ENCODE assay signal across 14 cellular contexts in the genomic region with DNA sequence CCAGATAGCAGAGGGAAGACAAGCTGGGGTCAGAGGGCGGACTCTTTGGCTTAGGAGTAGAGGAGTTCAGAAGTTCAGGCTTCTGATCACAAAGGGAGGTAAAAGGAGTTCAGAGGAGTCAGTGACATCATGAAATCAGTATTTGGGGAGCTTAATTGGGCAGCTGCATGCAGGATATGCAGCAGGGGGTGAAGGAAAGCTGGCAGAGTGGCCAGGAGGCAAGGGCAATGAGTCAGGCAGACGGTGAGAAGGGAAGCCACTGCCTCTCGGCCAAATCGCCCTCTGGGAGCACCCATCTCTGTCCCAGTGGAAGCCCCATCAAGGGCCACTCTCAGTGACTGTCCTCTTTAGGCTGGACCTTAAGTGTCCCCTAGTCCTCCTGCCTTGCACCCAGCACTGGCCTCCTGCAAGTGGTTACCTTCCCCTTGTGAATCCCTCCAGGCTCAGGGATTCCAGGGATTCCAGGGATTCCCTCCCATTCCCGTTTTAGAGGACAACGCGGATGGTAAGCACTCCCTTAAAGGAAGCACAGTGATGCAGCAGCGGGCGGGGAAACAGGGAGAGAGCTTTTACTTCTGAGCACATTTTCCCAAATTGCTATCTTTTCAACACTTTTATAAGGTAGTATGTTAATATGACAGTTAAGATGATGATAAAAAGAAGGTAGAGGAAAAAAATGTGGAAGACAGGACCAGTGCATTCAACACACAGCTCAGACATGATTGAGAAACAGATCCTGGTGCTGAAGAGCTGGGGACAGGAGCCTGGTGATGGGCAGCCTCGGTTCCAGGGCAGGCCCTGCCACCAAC.
DNase-seq lines count a peak whose midpoint lies in the region; ATAC-seq and TF ChIP-seq lines count a peak whose summit lies in the region.
"Had no signal": no experiment of that assay in that cellular context is flagged by ENCODE, and none has a peak within 500 bp of the region (broad histone marks: within the 10 kb centered on the region; RNA-seq: fewer than 3 reads in every experiment).

No MANE protein-coding gene starts in this region.

- H3K36me3 Mint-ChIP-seq in osteocyte (ENCODE audit: unreplicated experiment) (peaks cover 1% of the 10 kb centered on the region), T-cell (no peaks in the 10 kb centered on the region)

- H3K27me3 Mint-ChIP-seq in osteocyte (ENCODE audit: unreplicated experiment): no peaks in the 10 kb centered on the region
- peaks cover 16 to 20% of the 10 kb centered on the region in 2 donors for H3K27me3 Mint-ChIP-seq in T-cell

- H3K9me3 Mint-ChIP-seq in osteocyte (ENCODE audit: unreplicated experiment) (no peaks in the 10 kb centered on the region), T-cell (no peaks in the 10 kb centered on the region)

- intact Hi-C loops in esophagus muscularis mucosa (cut with DNase I): no loop called here

- peaks cover 56% of the 10 kb centered on the region for H3K4me1 Mint-ChIP-seq in osteocyte (ENCODE audit: unreplicated experiment)
- no peaks in the 10 kb centered on the region for H3K4me1 Mint-ChIP-seq in T-cell

- peaks cover 0 to 69% (median 64%) of the 10 kb centered on the region in 4 donors for H3K4me1 ChIP-seq in esophagus muscularis mucosa
- H3K4me1 ChIP-seq: heart right ventricle, prostate gland had no signal

- no peak overlapping the region for H3K4me3 ChIP-seq in esophagus muscularis mucosa
- H3K4me3 ChIP-seq: heart right ventricle, prostate gland had no signal

- POLR2A ChIA-PET in T-cell (lab: Charles Lee): no interaction called here

- peak overlapping the region; percentile 51 for H3K27ac Mint-ChIP-seq in osteocyte (ENCODE audit: unreplicated experiment)
- H3K27ac Mint-ChIP-seq in T-cell: no peak overlapping the region

- CTCF ChIA-PET in T-cell (lab: Charles Lee): no interaction called here

- no peak for TF ChIP-seq EP300 in esophagus muscularis mucosa (IDR thresholded peaks at IDR 0.05)

- H3K36me3 ChIP-seq in esophagus muscularis mucosa: no peaks in the 10 kb centered on the region
- H3K36me3 ChIP-seq: heart right ventricle, prostate gland had no signal

- no peak for ATAC-seq in HG02623 (IDR thresholded peaks at IDR 0.05; ENCODE audit: unreplicated experiment)
- no peak for ATAC-seq in T-cell (replicated peaks in 1 of 4)
- ATAC-seq: heart right ventricle had no signal

- TF ChIP-seq CTCF in esophagus muscularis mucosa (IDR thresholded peaks at IDR 0.05): no peak
- no peak for TF ChIP-seq CTCF in osteocyte (IDR thresholded peaks at IDR 0.05)

- H3K27me3 ChIP-seq in esophagus muscularis mucosa: no peaks in the 10 kb centered on the region

- H3K9me3 ChIP-seq in esophagus muscularis mucosa: no peaks in the 10 kb centered on the region
- H3K9me3 ChIP-seq: heart right ventricle, prostate gland had no signal

- peak overlapping the region; percentile 72 to 82 (median 80) for H3K27ac ChIP-seq in esophagus muscularis mucosa (replicated peaks in 1 of 4)
- H3K27ac ChIP-seq: heart right ventricle, prostate gland had no signal

- WGBS in esophagus muscularis mucosa: 33% methylated on average over 10 of the region's 10 CpGs

- H3K4me3 Mint-ChIP-seq in osteocyte (ENCODE audit: unreplicated experiment) (no peak overlapping the region), T-cell (no peak overlapping the region)

- TF ChIP-seq POLR2A in esophagus muscularis mucosa (IDR thresholded peaks at IDR 0.05; ENCODE audit: low read depth): no peak

- DNase-seq in EL (peak; percentile 90), NAMALWA (ENCODE audit: low spot score) (peak; percentile 2), esophagus muscularis mucosa (ENCODE audit: extremely low spot score) (no peak), osteocyte (ENCODE audit: extremely low spot score, unreplicated experiment) (no peak), NCI-H2081 (lab: John Stamatoyannopoulos, UW) (no peak), COLO829 (ENCODE audit: low spot score) (no peak), T-cell (no peak)
- DNase-seq: activated CD8-positive, alpha-beta memory T cell treated with anti-CD3 and anti-CD28 coated beads for 24 hours; GF-D8; heart right ventricle; NCI-H1092 treated with DMSO at 0.1 percent for 48 hours; SHP77 had no signal

Comparison
In these comparisons a context has a peak if more than half of its experiments do, and no peak if none do; other contexts are left out.
1. DNase-seq: peak in EL (single experiment) and NAMALWA (single experiment); none in esophagus muscularis mucosa (single experiment), osteocyte (single experiment), NCI-H2081 (0 of 2), COLO829 (single experiment) and T-cell (0 of 34).